In genomic region chr6:147711511-147711910, GRCh38 we compare ENCODE assay signal across 21 cellular contexts.
A peak's percentile ranks its signal among the peaks of the same experiment; 100 is the strongest.
DNase-seq lines count a peak whose midpoint lies in the region; ATAC-seq, FAIRE-seq and TF ChIP-seq lines count a peak whose summit lies in the region.
"Had no signal": no experiment of that assay in that cellular context is flagged by ENCODE, and none has a peak within 500 bp of the region (broad histone marks: within the 10 kb centered on the region; RNA-seq: fewer than 3 reads in every experiment).

No MANE protein-coding gene starts in this region.

- H3K27ac ChIP-seq in astrocyte (ENCODE audit: low read depth, low read length) (no peak overlapping the region), GM23338 (ENCODE audit: low read depth) (no peak overlapping the region)
- H3K27ac ChIP-seq: C4-2B, SK-N-MC had no signal

- no peak overlapping the region for H3K4me2 ChIP-seq in astrocyte (ENCODE audit: low read length)
- H3K4me2 ChIP-seq in GM23338, result no peak overlapping the region

- H3K4me1 ChIP-seq in astrocyte (ENCODE audit: insufficient read depth, low read length) (no peaks in the 10 kb centered on the region), GM23338 (ENCODE audit: insufficient read depth) (peaks cover 6% of the 10 kb centered on the region)
- H3K4me1 ChIP-seq: HAP-1 had no signal

- no peaks in the 10 kb centered on the region for H3K27me3 Mint-ChIP-seq in astrocyte (ENCODE audit: low read depth, unreplicated experiment)
- no peaks in the 10 kb centered on the region for H3K27me3 Mint-ChIP-seq in glutamatergic neuron (ENCODE audit: unreplicated experiment)
- no peaks in the 10 kb centered on the region for H3K27me3 Mint-ChIP-seq in GM23338 (ENCODE audit: insufficient read depth, low read depth, poor library complexity)

- H3K36me3 ChIP-seq in astrocyte (ENCODE audit: insufficient read depth, low read length) (no peaks in the 10 kb centered on the region), GM23338 (ENCODE audit: insufficient read depth) (no peaks in the 10 kb centered on the region)
- H3K36me3 ChIP-seq: HAP-1 had no signal

- H3K4me1 Mint-ChIP-seq in astrocyte (ENCODE audit: low read depth, unreplicated experiment) (no peaks in the 10 kb centered on the region), glutamatergic neuron (ENCODE audit: low read depth, unreplicated experiment) (peaks cover 11% of the 10 kb centered on the region), GM23338 (peaks cover 5% of the 10 kb centered on the region)

- H3K27me3 ChIP-seq in astrocyte (ENCODE audit: insufficient read depth, low read length) (no peaks in the 10 kb centered on the region), GM23338 (ENCODE audit: insufficient read depth) (no peaks in the 10 kb centered on the region)

- ATAC-seq in GM23338, result no peak
- no peak for ATAC-seq in GM19023 (IDR thresholded peaks at IDR 0.05; ENCODE audit: unreplicated experiment)

- H3K36me3 Mint-ChIP-seq in astrocyte (ENCODE audit: low read depth, unreplicated experiment), result no peaks in the 10 kb centered on the region
- H3K36me3 Mint-ChIP-seq in glutamatergic neuron (ENCODE audit: unreplicated experiment), result peaks cover 3% of the 10 kb centered on the region
- no peaks in the 10 kb centered on the region for H3K36me3 Mint-ChIP-seq in GM23338 (ENCODE audit: low read depth)

- no peaks in the 10 kb centered on the region for H3K9me3 ChIP-seq in astrocyte (ENCODE audit: insufficient read depth, low read depth, low read length)
- H3K9me3 ChIP-seq: HAP-1 had no signal

- no peaks in the 10 kb centered on the region for H3K9me2 ChIP-seq in GM23338 (ENCODE audit: insufficient read depth)

- H3K27ac Mint-ChIP-seq in astrocyte (ENCODE audit: unreplicated experiment) (no peak overlapping the region), glutamatergic neuron (ENCODE audit: unreplicated experiment) (no peak overlapping the region), GM23338 (no peak overlapping the region)

- H3K79me2 ChIP-seq in astrocyte (ENCODE audit: insufficient read depth, low read length), result no peaks in the 10 kb centered on the region
- H3K79me2 ChIP-seq in GM23338 (replicated peaks; ENCODE audit: insufficient read depth), result no peaks in the 10 kb centered on the region

- H2AFZ ChIP-seq in astrocyte (ENCODE audit: low read depth, low read length), result no peak overlapping the region
- H2AFZ ChIP-seq in GM23338, result no peak overlapping the region

- H3K9me3 Mint-ChIP-seq in astrocyte (ENCODE audit: unreplicated experiment), result peaks cover 2% of the 10 kb centered on the region
- H3K9me3 Mint-ChIP-seq in glutamatergic neuron (ENCODE audit: unreplicated experiment), result peaks cover 4% of the 10 kb centered on the region
- no peaks in the 10 kb centered on the region for H3K9me3 Mint-ChIP-seq in GM23338

- H3F3A ChIP-seq in GM23338 (replicated peaks; ENCODE audit: low read depth), result no peaks in the 10 kb centered on the region

- H3K9ac ChIP-seq in astrocyte (ENCODE audit: low read length), result no peak overlapping the region

- H3K4me3 Mint-ChIP-seq in astrocyte (ENCODE audit: unreplicated experiment), result no peak overlapping the region
- H3K4me3 Mint-ChIP-seq in glutamatergic neuron (ENCODE audit: unreplicated experiment), result peak overlapping the region; percentile 42
- no peak overlapping the region for H3K4me3 Mint-ChIP-seq in GM23338

- DNase-seq in AG09319 (ENCODE audit: extremely low read depth, low read depth) (peak; percentile 50), NCI-H146 (lab: John Stamatoyannopoulos, UW) (peak; percentile 94), astrocyte (ENCODE audit: low read depth) (peak; percentile 67), glutamatergic neuron (no peak), GM23338 (ENCODE audit: low spot score) (no peak), GF-D8 (lab: John Stamatoyannopoulos, UW) (no peak), COLO668 (lab: John Stamatoyannopoulos, UW; ENCODE audit: unreplicated experiment) (no peak)
- DNase-seq: DMS 273 treated with DMSO at 0.1 percent for 48 hours, GDM1, MM.1S, NCI-H1092, NCI-H1694 treated with DMSO at 0.1 percent for 48 hours, NCI-H2227 treated with DMSO at 0.1 percent for 48 hours, NCI-H524 treated with DMSO at 0.1 percent for 48 hours, OCI-M1, SHP77 had no signal

- TF ChIP-seq CTCF in AG09319 (IDR thresholded peaks at IDR 0.05; ENCODE audit: low read depth, low read length) (no peak), astrocyte (IDR thresholded peaks at IDR 0.05; ENCODE audit: insufficient read depth, low read depth, low read length) (no peak), glutamatergic neuron (IDR thresholded peaks at IDR 0.05; ENCODE audit: partially characterized antibody, unreplicated experiment) (no peak), GM23338 (conservative IDR thresholded peaks at IDR 0.05; ENCODE audit: low read depth in 2 of 2) (no peak)

- FAIRE-seq in astrocyte (lab: Jason Lieb, UNC), result no peak
- FAIRE-seq: A204.1 had no signal

- no peak overlapping the region for H3K4me3 ChIP-seq in astrocyte (ENCODE audit: insufficient read depth, low read depth, low read length)
- no peak overlapping the region for H3K4me3 ChIP-seq in GM23338
- H3K4me3 ChIP-seq: HAP-1, SK-N-MC had no signal

- H4K20me1 ChIP-seq in astrocyte (ENCODE audit: insufficient read depth, low read length) (no peaks in the 10 kb centered on the region), GM23338 (replicated peaks; ENCODE audit: insufficient read depth) (no peaks in the 10 kb centered on the region)

TF ChIP-seq in GM23338, 12 proteins besides CTCF, POLR2A, EP300 and RAD21 (continues in another document):
- TF ChIP-seq NANOG (IDR thresholded peaks at IDR 0.05; ENCODE audit: borderline replicate concordance), result no peak
- TF ChIP-seq, protein P1, sequence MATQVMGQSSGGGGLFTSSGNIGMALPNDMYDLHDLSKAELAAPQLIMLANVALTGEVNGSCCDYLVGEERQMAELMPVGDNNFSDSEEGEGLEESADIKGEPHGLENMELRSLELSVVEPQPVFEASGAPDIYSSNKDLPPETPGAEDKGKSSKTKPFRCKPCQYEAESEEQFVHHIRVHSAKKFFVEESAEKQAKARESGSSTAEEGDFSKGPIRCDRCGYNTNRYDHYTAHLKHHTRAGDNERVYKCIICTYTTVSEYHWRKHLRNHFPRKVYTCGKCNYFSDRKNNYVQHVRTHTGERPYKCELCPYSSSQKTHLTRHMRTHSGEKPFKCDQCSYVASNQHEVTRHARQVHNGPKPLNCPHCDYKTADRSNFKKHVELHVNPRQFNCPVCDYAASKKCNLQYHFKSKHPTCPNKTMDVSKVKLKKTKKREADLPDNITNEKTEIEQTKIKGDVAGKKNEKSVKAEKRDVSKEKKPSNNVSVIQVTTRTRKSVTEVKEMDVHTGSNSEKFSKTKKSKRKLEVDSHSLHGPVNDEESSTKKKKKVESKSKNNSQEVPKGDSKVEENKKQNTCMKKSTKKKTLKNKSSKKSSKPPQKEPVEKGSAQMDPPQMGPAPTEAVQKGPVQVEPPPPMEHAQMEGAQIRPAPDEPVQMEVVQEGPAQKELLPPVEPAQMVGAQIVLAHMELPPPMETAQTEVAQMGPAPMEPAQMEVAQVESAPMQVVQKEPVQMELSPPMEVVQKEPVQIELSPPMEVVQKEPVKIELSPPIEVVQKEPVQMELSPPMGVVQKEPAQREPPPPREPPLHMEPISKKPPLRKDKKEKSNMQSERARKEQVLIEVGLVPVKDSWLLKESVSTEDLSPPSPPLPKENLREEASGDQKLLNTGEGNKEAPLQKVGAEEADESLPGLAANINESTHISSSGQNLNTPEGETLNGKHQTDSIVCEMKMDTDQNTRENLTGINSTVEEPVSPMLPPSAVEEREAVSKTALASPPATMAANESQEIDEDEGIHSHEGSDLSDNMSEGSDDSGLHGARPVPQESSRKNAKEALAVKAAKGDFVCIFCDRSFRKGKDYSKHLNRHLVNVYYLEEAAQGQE (IDR thresholded peaks at IDR 0.05; ENCODE audit: unreplicated experiment), result no peak
- TF ChIP-seq JUNB (IDR thresholded peaks at IDR 0.05; ENCODE audit: unreplicated experiment), result no peak
- no peak for TF ChIP-seq CREB1 (CRISPR knock-in tag; IDR thresholded peaks at IDR 0.05; ENCODE audit: low read depth)
- TF ChIP-seq EZH2phosphoT487 (IDR thresholded peaks at IDR 0.05; ENCODE audit: unreplicated experiment), result no peak
- TF ChIP-seq ZNF331 (CRISPR knock-in tag; IDR thresholded peaks at IDR 0.05; ENCODE audit: low read depth), result no peak
- no peak for TF ChIP-seq STAT1 (IDR thresholded peaks at IDR 0.05; ENCODE audit: unreplicated experiment)
- no peak for TF ChIP-seq ETS1 (IDR thresholded peaks at IDR 0.05)

Comparison
In these comparisons a context has a peak if more than half of its experiments do, and no peak if none do; other contexts are left out.
1. DNase-seq: peak in AG09319 (single experiment), NCI-H146 (single experiment) and astrocyte (single experiment); none in glutamatergic neuron (single experiment), GM23338 (single experiment), GF-D8 (single experiment) and COLO668 (single experiment).